In genomic region chr6:113936093-113936934, GRCh38 we compare ENCODE assay signal across 9 cellular contexts. TPM values are rescaled to one million over a fixed set of nuclear protein-coding genes. Genes with fewer than 3 reads are reported as not detected.
A peak's percentile ranks its signal among the peaks of the same experiment; 100 is the strongest.
DNase-seq lines count a peak whose midpoint lies in the region; ATAC-seq and TF ChIP-seq lines count a peak whose summit lies in the region.
"Had no signal": no experiment of that assay in that cellular context is flagged by ENCODE, and none has a peak within 500 bp of the region (broad histone marks: within the 10 kb centered on the region; RNA-seq: fewer than 3 reads in every experiment).

No MANE protein-coding gene starts in this region.

- H3K27me3 ChIP-seq in GM23338 (ENCODE audit: insufficient read depth), result no peaks in the 10 kb centered on the region
- H3K27me3 ChIP-seq in IMR-90 (ENCODE audit: control insufficient read depth, insufficient read depth, low read length), result no peaks in the 10 kb centered on the region
- H3K27me3 ChIP-seq in OCI-LY1 (ENCODE audit: insufficient read depth, low read length), result no peaks in the 10 kb centered on the region
- H3K27me3 ChIP-seq in lung (ENCODE audit: control insufficient read depth, insufficient read depth), result no peaks in the 10 kb centered on the region

- no peak overlapping the region for H3K27ac ChIP-seq in GM23338 (ENCODE audit: low read depth)
- no peak overlapping the region for H3K27ac ChIP-seq in IMR-90 (ENCODE audit: insufficient read depth, low read length)
- H3K27ac ChIP-seq in OCI-LY1 (ENCODE audit: low read depth, low read length, poor library complexity, severe bottlenecking), result no peak overlapping the region
- H3K27ac ChIP-seq in lung (ENCODE audit: low read depth in 1 of 2, low read length in 1 of 2), result no peak overlapping the region
- H3K27ac ChIP-seq: epithelial cell of prostate had no signal

- H3K9ac ChIP-seq in IMR-90 (ENCODE audit: low read depth, low read length) (no peak overlapping the region), OCI-LY1 (ENCODE audit: low read length) (no peak overlapping the region)

- peak; percentile 67 for TF ChIP-seq RAD21 in IMR-90 (IDR thresholded peaks at IDR 0.05; ENCODE audit: low read length)

- POLR2A ChIA-PET in activated CD4-positive, alpha-beta T cell treated with anti-CD3 and anti-CD28 coated beads, Interleukin-2, amount 10 ng/mL, durations not matched to agents 7 days and 5 days (lab: Charles Lee), result no interaction called here
- POLR2A ChIA-PET in IMR-90 (lab: Charles Lee; ENCODE audit: unreplicated experiment), result interaction anchor here (0.6 to 0.9 kb wide), 2 partner anchors 15 to 496 kb away, joined by 3 to 4 read pairs; no protein-coding TSS in a partner anchor

- ATAC-seq in GM23338 (peak; percentile 65), IMR-90 (ENCODE audit: low read depth) (peak; percentile 94), lung (ENCODE audit: insufficient read depth, low FRiP score) (peak; percentile 70)

- H2BK20ac ChIP-seq in IMR-90 (ENCODE audit: low read depth, low read length), result no peak overlapping the region

- H3K14ac ChIP-seq in IMR-90 (replicated peaks; ENCODE audit: low read depth, low read length), result no peak overlapping the region

- no peak overlapping the region for H3K23ac ChIP-seq in IMR-90 (ENCODE audit: low read depth, low read length)

- H3K4me1 ChIP-seq in GM23338 (ENCODE audit: insufficient read depth), result no peaks in the 10 kb centered on the region
- no peaks in the 10 kb centered on the region for H3K4me1 ChIP-seq in IMR-90 (ENCODE audit: control insufficient read depth, insufficient read depth, low read length)
- no peaks in the 10 kb centered on the region for H3K4me1 ChIP-seq in OCI-LY1 (ENCODE audit: insufficient read depth, low read length, severe bottlenecking)
- no peaks in the 10 kb centered on the region for H3K4me1 ChIP-seq in lung (ENCODE audit: control insufficient read depth in 2 of 2, insufficient read depth in 2 of 2, low read length in 2 of 2)

- no peak overlapping the region for H3K4ac ChIP-seq in IMR-90 (ENCODE audit: low read depth, low read length)

- H3K9me2 ChIP-seq in GM23338 (ENCODE audit: insufficient read depth) (no peaks in the 10 kb centered on the region), OCI-LY1 (ENCODE audit: low read depth, low read length) (no peaks in the 10 kb centered on the region)

- H4K8ac ChIP-seq in IMR-90 (ENCODE audit: low read depth in 2 of 2, low read length in 2 of 2), result no peak overlapping the region

- H3F3A ChIP-seq in GM23338 (replicated peaks; ENCODE audit: low read depth) (peaks cover 12% of the 10 kb centered on the region), OCI-LY1 (ENCODE audit: insufficient read depth, low read length) (no peaks in the 10 kb centered on the region)

- H3K18ac ChIP-seq in IMR-90 (ENCODE audit: low read depth, low read length), result no peak overlapping the region

- no peak overlapping the region for H2BK15ac ChIP-seq in IMR-90 (ENCODE audit: low read depth, low read length)

- H2AK9ac ChIP-seq in IMR-90 (replicated peaks; ENCODE audit: low read depth, low read length, poor library complexity), result no peak overlapping the region

- intact Hi-C loops in IMR-90 (cut with micrococcal nuclease), result no loop called here

- H3K79me2 ChIP-seq in GM23338 (replicated peaks; ENCODE audit: insufficient read depth) (no peaks in the 10 kb centered on the region), OCI-LY1 (ENCODE audit: insufficient read depth, low read length) (no peaks in the 10 kb centered on the region)

- BruUV-seq in IMR-90 (replicated peaks; lab: Mats Ljungman, UMichigan), result no TSS peak

- no peak overlapping the region for H3K56ac ChIP-seq in IMR-90 (ENCODE audit: extremely low read depth, insufficient read depth, low read length)

- H2BK5ac ChIP-seq in IMR-90 (ENCODE audit: low read depth, low read length, poor library complexity, severe bottlenecking), result no peak overlapping the region

- H4K20me1 ChIP-seq in GM23338 (replicated peaks; ENCODE audit: insufficient read depth), result peaks cover 5% of the 10 kb centered on the region; the same call in 1 of the 2 replicates
- no peaks in the 10 kb centered on the region for H4K20me1 ChIP-seq in IMR-90 (ENCODE audit: insufficient read depth, low read length)
- H4K20me1 ChIP-seq in OCI-LY1 (ENCODE audit: insufficient read depth, low read length), result no peaks in the 10 kb centered on the region

- no peaks in the 10 kb centered on the region for H3K9me1 ChIP-seq in IMR-90 (ENCODE audit: insufficient read depth, low read length)

- H3K4me3 ChIP-seq in GM23338 (no peak overlapping the region), IMR-90 (ENCODE audit: insufficient read depth, low read depth, low read length) (no peak overlapping the region), OCI-LY1 (ENCODE audit: low read depth, low read length, poor library complexity, severe bottlenecking) (no peak overlapping the region), choroid plexus epithelial cell (ENCODE audit: low read depth, low read length) (no peak overlapping the region), lung (no peak overlapping the region)

- H2AFZ ChIP-seq in GM23338 (no peak overlapping the region), IMR-90 (replicated peaks; ENCODE audit: low read length, poor library complexity) (no peak overlapping the region), OCI-LY1 (ENCODE audit: low read length) (no peak overlapping the region)

- H3K79me1 ChIP-seq in IMR-90 (ENCODE audit: low read depth in 1 of 2, low read length in 2 of 2), result no peaks in the 10 kb centered on the region; a peak in 1 of 4 replicates

- dilution Hi-C loops in IMR-90 (cut with HindIII; ENCODE audit: low sequenced_read_pairs, unreplicated experiment), result no loop called here

- peaks cover 38% of the 10 kb centered on the region; the same call in 1 of the 2 replicates for H3K36me3 ChIP-seq in GM23338 (ENCODE audit: insufficient read depth)
- H3K36me3 ChIP-seq in IMR-90 (ENCODE audit: control insufficient read depth, insufficient read depth, low read length), result peaks cover 9% of the 10 kb centered on the region
- H3K36me3 ChIP-seq in OCI-LY1 (ENCODE audit: insufficient read depth, low read length), result peaks cover 35% of the 10 kb centered on the region
- peaks cover 4 to 7% of the 10 kb centered on the region in 2 donors for H3K36me3 ChIP-seq in lung (ENCODE audit: control insufficient read depth in 2 of 2, insufficient read depth in 2 of 2, low read length in 2 of 2)

- no peak overlapping the region for H2AK5ac ChIP-seq in IMR-90 (ENCODE audit: low read depth, low read length)

- TF ChIP-seq CTCF in GM23338 (conservative IDR thresholded peaks at IDR 0.05; ENCODE audit: low read depth in 2 of 2) (peak; percentile 60 to 83), IMR-90 (conservative IDR thresholded peaks at IDR 0.05; ENCODE audit: low read depth, low read length) (peak; percentile 77), OCI-LY1 (IDR thresholded peaks at IDR 0.05; ENCODE audit: low read length) (peak; percentile 79), choroid plexus epithelial cell (conservative IDR thresholded peaks at IDR 0.05; ENCODE audit: low read depth, low read length) (peak; percentile 70), lung (IDR thresholded peaks at IDR 0.05; ENCODE audit: control extremely low read depth, extremely low read depth) (peak; percentile 35)

- peak; percentile 43 for DNase-seq in activated CD4-positive, alpha-beta T cell treated with anti-CD3 and anti-CD28 coated beads, Interleukin-2, amount 10 ng/mL, durations not matched to agents 7 days and 5 days
- DNase-seq in activated CD4-positive, alpha-beta T cell treated with anti-CD3 and anti-CD28 coated beads, Interleukin-2, amount 50 U/mL, for 1 hour, result no peak
- DNase-seq in GM23338 (ENCODE audit: low spot score) (peak; percentile 76), IMR-90 (peak; percentile 70), choroid plexus epithelial cell (ENCODE audit: low read depth) (peak; percentile 80), lung (ENCODE audit: low spot score) (no peak)
- no peak for DNase-seq in stimulated activated naive CD4-positive, alpha-beta T cell treated with Interleukin-2 at 50 U/mL for 16 hours (lab: John Stamatoyannopoulos, UW)

- no peak overlapping the region for H2BK120ac ChIP-seq in IMR-90 (ENCODE audit: low read depth, low read length)

- H3K4me2 ChIP-seq in GM23338 (no peak overlapping the region), IMR-90 (ENCODE audit: low read depth, low read length) (no peak overlapping the region), OCI-LY1 (ENCODE audit: low read length) (no peak overlapping the region)

- no CpG with 5 or more reads among the region's 6 CpGs for WGBS in IMR-90 (ENCODE audit: extremely low coverage in 2 of 2, insufficient read length in 1 of 2), 2 experiments
- 87% methylated on average over 6 of the region's 6 CpGs for WGBS in lung, 2 donors

- in situ Hi-C loops in IMR-90 (cut with MboI; ENCODE audit: low sequenced_read_pairs), result no loop called here

- H3K27me3 Mint-ChIP-seq in activated CD4-positive, alpha-beta T cell treated with anti-CD3 and anti-CD28 coated beads, Interleukin-2, amount 10 ng/mL, durations not matched to agents 7 days and 5 days, result no peaks in the 10 kb centered on the region
- peaks cover 2% of the 10 kb centered on the region for H3K27me3 Mint-ChIP-seq in GM23338 (ENCODE audit: insufficient read depth, low read depth, poor library complexity)

- H3K27ac Mint-ChIP-seq in activated CD4-positive, alpha-beta T cell treated with anti-CD3 and anti-CD28 coated beads, Interleukin-2, amount 10 ng/mL, durations not matched to agents 7 days and 5 days, result no peak overlapping the region
- no peak overlapping the region for H3K27ac Mint-ChIP-seq in GM23338

- peaks cover 25% of the 10 kb centered on the region for H3K36me3 Mint-ChIP-seq in activated CD4-positive, alpha-beta T cell treated with anti-CD3 and anti-CD28 coated beads, Interleukin-2, amount 10 ng/mL, durations not matched to agents 7 days and 5 days (ENCODE audit: low read depth)
- peaks cover 56% of the 10 kb centered on the region for H3K36me3 Mint-ChIP-seq in GM23338 (ENCODE audit: low read depth)

- H3K9me3 Mint-ChIP-seq in activated CD4-positive, alpha-beta T cell treated with anti-CD3 and anti-CD28 coated beads, Interleukin-2, amount 10 ng/mL, durations not matched to agents 7 days and 5 days, result no peaks in the 10 kb centered on the region
- H3K9me3 Mint-ChIP-seq in GM23338, result peaks cover 20% of the 10 kb centered on the region

- no peak overlapping the region for H3K4me3 Mint-ChIP-seq in activated CD4-positive, alpha-beta T cell treated with anti-CD3 and anti-CD28 coated beads, Interleukin-2, amount 10 ng/mL, durations not matched to agents 7 days and 5 days
- H3K4me3 Mint-ChIP-seq in GM23338, result no peak overlapping the region

- CTCF ChIA-PET in activated CD4-positive, alpha-beta T cell treated with anti-CD3 and anti-CD28 coated beads, Interleukin-2, amount 10 ng/mL, durations not matched to agents 7 days and 5 days (lab: Charles Lee), result no interaction called here
- CTCF ChIA-PET in IMR-90 (lab: Yijun Ruan, JAX), result interaction anchor here (1.0 kb wide), 1 partner anchor 15 kb away, joined by 3 read pairs; no protein-coding TSS in a partner anchor

- no peak for TF ChIP-seq POLR2A in IMR-90 (IDR thresholded peaks at IDR 0.05; ENCODE audit: low read depth, low read length)

- no peak overlapping the region for H4K91ac ChIP-seq in IMR-90 (ENCODE audit: insufficient read depth, low read depth, low read length)

- H4K5ac ChIP-seq in IMR-90 (ENCODE audit: low read depth, low read length), result no peak overlapping the region

- H3K9me3 ChIP-seq in IMR-90 (ENCODE audit: control insufficient read depth, insufficient read depth, low read length) (no peaks in the 10 kb centered on the region), OCI-LY1 (ENCODE audit: low read length) (no peaks in the 10 kb centered on the region), lung (ENCODE audit: control insufficient read depth in 2 of 2, insufficient read depth in 1 of 2, low read length in 1 of 2) (no peaks in the 10 kb centered on the region)

- H3K4me1 Mint-ChIP-seq in activated CD4-positive, alpha-beta T cell treated with anti-CD3 and anti-CD28 coated beads, Interleukin-2, amount 10 ng/mL, durations not matched to agents 7 days and 5 days, result no peaks in the 10 kb centered on the region
- no peaks in the 10 kb centered on the region for H3K4me1 Mint-ChIP-seq in GM23338

RNA-seq across cellular contexts. Expression of gene HDAC2, which starts 34.6 kb away (rescaled TPM):
- total RNA-seq in activated CD4-positive, alpha-beta T cell treated with anti-CD3 and anti-CD28 coated beads, Interleukin-2, amount 10 ng/mL, durations not matched to agents 7 days and 5 days, result 10 to 100 TPM; 63.8 to 64.4 TPM
- 355 and 413 TPM in 2 replicates for total RNA-seq in GM23338 (2014; rRNA removed; shearing (Covaris generic))
- polyA plus RNA-seq in GM23338 (2016; fragmentation: Nextera tagmentation; extraction: Ambion mirVana) (324 and 343 TPM in 2 replicates), IMR-90 (2012; rRNA removed) (97.5 and 122 TPM in 2 replicates), lung (10 to 100 TPM; 53.2 to 69.6 TPM)
- total RNA-seq in IMR-90 (2012; rRNA removed) (72.6 and 116 TPM in 2 replicates), lung (100 to 1,000 TPM in 1 of 2 donors, 10 to 100 TPM in 1; 48.2 to 113 TPM)
- polyA plus RNA-seq in IMR-90 (2012; cell fraction: cytosol; rRNA removed), result 31.9 and 36.0 TPM in 2 replicates
- 19.3 and 59.9 TPM in 2 replicates for polyA plus RNA-seq in IMR-90 (2012; cell fraction: nucleus; rRNA removed; ENCODE audit: low replicate concordance)

Comparison
In these comparisons a context has a peak if more than half of its experiments do, and no peak if none do; other contexts are left out.
1. DNase-seq: peak in activated CD4-positive, alpha-beta T cell treated with anti-CD3 and anti-CD28 coated beads, Interleukin-2, amount 10 ng/mL, durations not matched to agents 7 days and 5 days (single experiment), GM23338 (single experiment), IMR-90 (single experiment) and choroid plexus epithelial cell (single experiment); none in activated CD4-positive, alpha-beta T cell treated with anti-CD3 and anti-CD28 coated beads, Interleukin-2, amount 50 U/mL, for 1 hour (single experiment), lung (single experiment) and stimulated activated naive CD4-positive, alpha-beta T cell treated with Interleukin-2 at 50 U/mL for 16 hours (single experiment).
2. Peak in every context shown above with its lines, with median percentiles within 50 percentile points of each other: ATAC-seq and CTCF ChIP-seq.